ENCODE assay signal across 1 cellular context in genomic region chr7:129739427-129739826, GRCh38.
TF ChIP-seq lines count a peak whose summit lies in the region.

No MANE protein-coding gene starts in this region.

TF ChIP-seq in GM23338, 12 proteins besides CTCF, POLR2A, EP300 and RAD21 (continued from another document):
- TF ChIP-seq ETS1 (IDR thresholded peaks at IDR 0.05) (no peak), EZH2phosphoT487 (IDR thresholded peaks at IDR 0.05; ENCODE audit: unreplicated experiment) (no peak), ZNF462 (CRISPR knock-in tag; IDR thresholded peaks at IDR 0.05) (no peak), CREB1 (CRISPR knock-in tag; IDR thresholded peaks at IDR 0.05; ENCODE audit: low read depth) (no peak), NANOG (IDR thresholded peaks at IDR 0.05; ENCODE audit: borderline replicate concordance) (no peak), ZNF114 (CRISPR knock-in tag; IDR thresholded peaks at IDR 0.05) (no peak), STAT1 (IDR thresholded peaks at IDR 0.05; ENCODE audit: unreplicated experiment) (no peak)
